8 cellular contexts compared by ENCODE assay signal in the genomic region with DNA sequence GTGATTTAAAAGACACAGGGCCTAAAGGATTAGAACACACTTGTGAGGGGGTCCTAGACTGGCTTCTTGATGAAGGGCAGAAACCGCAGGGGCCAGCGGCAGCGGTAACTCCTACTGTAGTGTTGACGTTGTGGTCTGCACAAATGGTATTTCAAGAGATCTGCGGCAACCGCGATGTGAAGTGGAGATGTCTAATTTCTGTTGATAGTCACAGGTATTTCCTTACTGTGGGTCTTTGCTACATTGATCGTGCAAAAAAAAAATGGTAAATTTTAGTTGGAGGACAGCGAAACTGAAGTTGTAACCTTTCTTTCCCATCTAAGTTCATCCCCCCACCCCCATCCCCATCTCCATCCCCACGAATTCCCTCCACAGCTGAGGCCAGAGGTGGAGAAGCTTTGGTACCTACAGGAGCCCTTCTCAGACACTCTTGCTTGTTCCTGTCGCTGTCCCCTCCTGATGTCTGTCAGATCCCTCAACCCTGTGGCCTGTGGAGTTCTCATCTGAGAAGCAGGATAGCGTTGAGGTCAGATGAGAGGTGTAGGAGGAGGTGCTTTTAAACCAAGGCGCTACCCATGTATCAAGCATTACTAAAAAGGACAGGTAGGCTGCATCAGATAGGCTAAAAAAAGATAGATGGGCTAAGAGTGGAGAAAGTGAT.
A peak's percentile ranks its signal among the peaks of the same experiment; 100 is the strongest.
DNase-seq lines count a peak whose midpoint lies in the region; ATAC-seq and TF ChIP-seq lines count a peak whose summit lies in the region.

No MANE protein-coding gene starts in this region.

- H3K27me3 ChIP-seq in brain microvascular endothelial cell (replicated peaks): no peaks in the 10 kb centered on the region

- H3K4me3 ChIP-seq in brain microvascular endothelial cell (ENCODE audit: low read depth, low read length): peak overlapping the region; percentile 81

- DNase-seq in AG20443 (ENCODE audit: low spot score) (peak; percentile 18), GM13977 (ENCODE audit: low spot score) (peak; percentile 30), RPMI8226 (peak; percentile 50), brain microvascular endothelial cell (peak; percentile 9), islet precursor cell (peak; percentile 70), NCI-H526 treated with DMSO at 0.1 percent for 48 hours (lab: John Stamatoyannopoulos, UW) (no peak)
- DNase-seq in stimulated activated naive CD4-positive, alpha-beta T cell treated with Interleukin-2 at 50 U/mL for 16 hours (lab: John Stamatoyannopoulos, UW): peak; percentile 6

- no peak for TF ChIP-seq CTCF in GM13977 (IDR thresholded peaks at IDR 0.05; ENCODE audit: extremely low read depth, insufficient read depth, missing control alignments)
- no peak for TF ChIP-seq CTCF in brain microvascular endothelial cell (IDR thresholded peaks at IDR 0.05; ENCODE audit: low read depth, low read length, missing control alignments)

- H3K36me3 ChIP-seq in brain microvascular endothelial cell (replicated peaks): no peaks in the 10 kb centered on the region

- in situ Hi-C loops in GM13977 (cut with MboI; ENCODE audit: low pct_unique_long_range_greater_than_20kb, low sequenced_read_pairs, unreplicated experiment) (no loop called here), brain microvascular endothelial cell (cut with HindIII; ENCODE audit: low pct_ligation_motif_present, low sequenced_read_pairs) (no loop called here)

- peak; percentile 25 for ATAC-seq in HG03159 (IDR thresholded peaks at IDR 0.05; ENCODE audit: unreplicated experiment)

- H3K27ac ChIP-seq in brain microvascular endothelial cell: no peak overlapping the region
